ENCODE assay signal across 1 cellular context in genomic region chr11:76385903-76386302, GRCh38.
TF ChIP-seq lines count a peak whose summit lies in the region.

No MANE protein-coding gene starts in this region.

TF ChIP-seq in HepG2, 621 proteins besides CTCF, POLR2A, EP300 and RAD21 (continues in another document):
- no peak for TF ChIP-seq ZNF382 (CRISPR knock-in tag; IDR thresholded peaks at IDR 0.05; ENCODE audit: borderline replicate concordance)
- no peak for TF ChIP-seq THYN1 (CRISPR knock-in tag; IDR thresholded peaks at IDR 0.05; ENCODE audit: borderline replicate concordance, low read depth)
- TF ChIP-seq TFAP4 (IDR thresholded peaks at IDR 0.05; ENCODE audit: borderline replicate concordance, low read depth) = peak; percentile 91
- TF ChIP-seq RARA (CRISPR knock-in tag; IDR thresholded peaks at IDR 0.05) = 0 out of 2 replicates have a peak, but pooled peaks have one; percentile 7
- no peak for TF ChIP-seq MNT (IDR thresholded peaks at IDR 0.05)
- no peak for TF ChIP-seq PAF1 (CRISPR knock-in tag; IDR thresholded peaks at IDR 0.05)
- peak; percentile 16; the same call in 1 of the 2 replicates for TF ChIP-seq AHDC1 (CRISPR knock-in tag; IDR thresholded peaks at IDR 0.05; ENCODE audit: borderline replicate concordance)
- TF ChIP-seq TEAD3 (CRISPR knock-in tag; optimal IDR thresholded peaks at IDR 0.05; ENCODE audit: borderline replicate concordance) = peak; percentile 84
- peak; percentile 69; the same call in 1 of the 2 replicates for TF ChIP-seq GATAD2A (CRISPR knock-in tag; IDR thresholded peaks at IDR 0.05)
- TF ChIP-seq THAP7 (CRISPR knock-in tag; IDR thresholded peaks at IDR 0.05) = 0 out of 2 replicates have a peak, but pooled peaks have one; percentile 45
- TF ChIP-seq RXRA (CRISPR knock-in tag; IDR thresholded peaks at IDR 0.05) = peak; percentile 31; the same call in 1 of the 2 replicates
- no peak for TF ChIP-seq KDM4B (CRISPR knock-in tag; IDR thresholded peaks at IDR 0.05)
- peak; percentile 39; the same call in 1 of the 2 replicates for TF ChIP-seq NCOR1 (IDR thresholded peaks at IDR 0.05; ENCODE audit: borderline replicate concordance, low read length)
- peak; percentile 76; the same call in 1 of the 2 replicates for TF ChIP-seq ZNF281 (CRISPR knock-in tag; IDR thresholded peaks at IDR 0.05; ENCODE audit: borderline replicate concordance)
- TF ChIP-seq PAXIP1 (CRISPR knock-in tag; conservative IDR thresholded peaks at IDR 0.05) = peak; percentile 87
- no peak for TF ChIP-seq NR2C2 (CRISPR knock-in tag; IDR thresholded peaks at IDR 0.05; ENCODE audit: borderline replicate concordance)
- peak; percentile 35; the same call in 1 of the 2 replicates for TF ChIP-seq FOXA3 (CRISPR knock-in tag; IDR thresholded peaks at IDR 0.05)
- TF ChIP-seq SP5 (CRISPR knock-in tag; IDR thresholded peaks at IDR 0.05; ENCODE audit: borderline replicate concordance, low read depth) = peak; percentile 83; the same call in 1 of the 2 replicates
- TF ChIP-seq ZNF710 (CRISPR knock-in tag; IDR thresholded peaks at IDR 0.05; ENCODE audit: borderline replicate concordance) = no peak
- peak; percentile 77 for TF ChIP-seq SAP130 (CRISPR knock-in tag; IDR thresholded peaks at IDR 0.05; ENCODE audit: low read depth)
- 0 out of 2 replicates have a peak, but pooled peaks have one; percentile 23 for TF ChIP-seq ELF3 (CRISPR knock-in tag; IDR thresholded peaks at IDR 0.05)
- peak; percentile 69 for TF ChIP-seq HNF4G (IDR thresholded peaks at IDR 0.05; ENCODE audit: borderline replicate concordance, low read depth, low read length)
- TF ChIP-seq HNF4G (CRISPR knock-in tag; IDR thresholded peaks at IDR 0.05; ENCODE audit: borderline replicate concordance, low read depth) = 0 out of 2 replicates have a peak, but pooled peaks have one; percentile 64
- TF ChIP-seq PHF21A (CRISPR knock-in tag; IDR thresholded peaks at IDR 0.05) = peak; percentile 59; the same call in 1 of the 2 replicates
- no peak for TF ChIP-seq GMEB2 (CRISPR knock-in tag; IDR thresholded peaks at IDR 0.05; ENCODE audit: low read depth)
- TF ChIP-seq GFI1 (CRISPR knock-in tag; IDR thresholded peaks at IDR 0.05; ENCODE audit: borderline replicate concordance) = peak; percentile 59; the same call in 1 of the 2 replicates
- no peak for TF ChIP-seq CENPBD1 (CRISPR knock-in tag; IDR thresholded peaks at IDR 0.05; ENCODE audit: borderline replicate concordance, low read depth)
- no peak for TF ChIP-seq ZNF850 (CRISPR knock-in tag; conservative IDR thresholded peaks at IDR 0.05)
- peak; percentile 46; the same call in 1 of the 2 replicates for TF ChIP-seq ZNF501 (CRISPR knock-in tag; IDR thresholded peaks at IDR 0.05)
- peak; percentile 18; the same call in 1 of the 2 replicates for TF ChIP-seq PITX1 (CRISPR knock-in tag; IDR thresholded peaks at IDR 0.05)
- TF ChIP-seq TAF1 (CRISPR knock-in tag; IDR thresholded peaks at IDR 0.05) = no peak
- TF ChIP-seq FOXP4 (CRISPR knock-in tag; IDR thresholded peaks at IDR 0.05) = no peak
- 0 out of 2 replicates have a peak, but pooled peaks have one; percentile 40 for TF ChIP-seq ZNF205 (CRISPR knock-in tag; IDR thresholded peaks at IDR 0.05)
- no peak for TF ChIP-seq NR2F6 (IDR thresholded peaks at IDR 0.05)
- 0 out of 2 replicates have a peak, but pooled peaks have one; percentile 44 for TF ChIP-seq NR2F6 (CRISPR knock-in tag; IDR thresholded peaks at IDR 0.05)
